20 cellular contexts compared by ENCODE assay signal in the genomic region with DNA sequence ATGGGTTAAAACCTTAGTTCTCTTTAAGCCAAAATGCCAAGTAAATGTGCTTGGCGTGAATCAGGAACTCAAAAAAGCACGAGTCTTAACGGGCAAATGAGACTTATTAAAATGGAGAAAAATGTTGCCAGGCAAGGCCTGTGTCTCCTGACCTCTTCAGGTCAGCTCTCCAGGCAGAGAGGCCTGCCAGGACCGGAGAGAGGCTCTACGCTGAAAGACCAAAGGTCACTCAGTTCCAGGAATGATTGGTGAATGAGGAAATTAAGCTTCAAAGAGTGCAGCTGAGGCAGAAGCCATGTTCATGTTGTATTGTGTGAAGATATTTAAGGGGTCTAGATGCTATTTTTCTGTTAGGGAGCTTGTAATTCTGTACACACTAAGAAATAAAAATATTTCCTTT.
DNase-seq lines count a peak whose midpoint lies in the region; ATAC-seq, FAIRE-seq and TF ChIP-seq lines count a peak whose summit lies in the region.
"Had no signal": no experiment of that assay in that cellular context is flagged by ENCODE, and none has a peak within 500 bp of the region (broad histone marks: within the 10 kb centered on the region; RNA-seq: fewer than 3 reads in every experiment).

No MANE protein-coding gene starts in this region.

- H2BK12ac ChIP-seq in neuronal stem cell (ENCODE audit: low read length) = no peak overlapping the region

- no peaks in the 10 kb centered on the region for H4K20me1 ChIP-seq in hepatocyte (ENCODE audit: insufficient read depth, poor library complexity, severe bottlenecking)

- H3K9me3 Mint-ChIP-seq in type B pancreatic cell = no peaks in the 10 kb centered on the region
- H3K9me3 Mint-ChIP-seq in endothelial cell (ENCODE audit: unreplicated experiment) = no peaks in the 10 kb centered on the region
- H3K9me3 Mint-ChIP-seq: activated CD4-positive, alpha-beta T cell treated with anti-CD3 and anti-CD28 coated beads, Interleukin-2, amount 10 ng/mL, durations not matched to agents 7 days and 5 days had no signal

- peak; percentile 20 for ATAC-seq in left ventricle myocardium superior
- ATAC-seq in activated CD4-positive, CD25-positive, alpha-beta regulatory T cell treated with anti-CD3 and anti-CD28 coated beads, Interleukin-2, amount 50 U/mL, for 24 hours = no peak
- ATAC-seq: foreskin keratinocyte had no signal

- H3K4me3 Mint-ChIP-seq in type B pancreatic cell (peak overlapping the region; percentile 54), endothelial cell (ENCODE audit: unreplicated experiment) (no peak overlapping the region)
- H3K4me3 Mint-ChIP-seq: activated CD4-positive, alpha-beta T cell treated with anti-CD3 and anti-CD28 coated beads, Interleukin-2, amount 10 ng/mL, durations not matched to agents 7 days and 5 days had no signal

- no peaks in the 10 kb centered on the region for H3K27me3 Mint-ChIP-seq in type B pancreatic cell
- peaks cover 1% of the 10 kb centered on the region for H3K27me3 Mint-ChIP-seq in endothelial cell (ENCODE audit: unreplicated experiment)

- H2BK120ac ChIP-seq in neuronal stem cell (ENCODE audit: low read depth, low read length) = no peak overlapping the region

- H3K79me1 ChIP-seq in neuronal stem cell (ENCODE audit: low read depth, low read length) = no peaks in the 10 kb centered on the region

- no peak overlapping the region for H3K4me3 ChIP-seq in hepatocyte
- no peak overlapping the region for H3K4me3 ChIP-seq in neuronal stem cell (ENCODE audit: low read length in 2 of 2)
- H3K4me3 ChIP-seq: adrenal gland, dorsolateral prefrontal cortex, skin epidermis had no signal

- H3K23ac ChIP-seq in neuronal stem cell (ENCODE audit: low read depth, low read length, poor library complexity) = no peak overlapping the region

- H3K36me3 Mint-ChIP-seq in type B pancreatic cell (no peaks in the 10 kb centered on the region), endothelial cell (ENCODE audit: low read depth, unreplicated experiment) (no peaks in the 10 kb centered on the region)

- H3K14ac ChIP-seq in neuronal stem cell (ENCODE audit: low read length) = no peak overlapping the region

- H3K4me2 ChIP-seq in hepatocyte (no peak overlapping the region), neuronal stem cell (ENCODE audit: insufficient read depth, low read length, poor library complexity, severe bottlenecking) (no peak overlapping the region)

- H3K27me3 ChIP-seq in hepatocyte (no peaks in the 10 kb centered on the region), neuronal stem cell (ENCODE audit: control insufficient read depth in 3 of 3, insufficient read depth in 3 of 3, low read depth in 1 of 3, low read length in 3 of 3) (no peaks in the 10 kb centered on the region)
- H3K27me3 ChIP-seq: adrenal gland, foreskin keratinocyte had no signal

- no peaks in the 10 kb centered on the region for H3K36me3 ChIP-seq in hepatocyte (replicated peaks; ENCODE audit: insufficient read depth, low read depth)
- H3K36me3 ChIP-seq in neuronal stem cell (replicated peaks in 1 of 2; ENCODE audit: control insufficient read depth in 2 of 2, insufficient read depth in 2 of 2, low read length in 2 of 2) = no peaks in the 10 kb centered on the region
- H3K36me3 ChIP-seq: adrenal gland had no signal

- intact Hi-C loops in left ventricle myocardium superior (cut with micrococcal nuclease) = no loop called here
- intact Hi-C loops in cardiac septum (cut with DNase I) = no loop called here

- H3K4me1 Mint-ChIP-seq in type B pancreatic cell (ENCODE audit: unreplicated experiment) (peaks cover 38% of the 10 kb centered on the region), endothelial cell (ENCODE audit: unreplicated experiment) (peaks cover 11% of the 10 kb centered on the region)
- H3K4me1 Mint-ChIP-seq: activated CD4-positive, alpha-beta T cell treated with anti-CD3 and anti-CD28 coated beads, Interleukin-2, amount 10 ng/mL, durations not matched to agents 7 days and 5 days had no signal

- no peak for TF ChIP-seq POLR2A in GM12891 (IDR thresholded peaks at IDR 0.05; ENCODE audit: low read depth, low read length)

- no peak overlapping the region for H3K9ac ChIP-seq in neuronal stem cell (ENCODE audit: low read depth, low read length, poor library complexity)

- H3K27ac ChIP-seq in hepatocyte = peak overlapping the region; percentile 21
- H3K27ac ChIP-seq in neuronal stem cell (replicated peaks; ENCODE audit: low read length) = no peak overlapping the region
- H3K27ac ChIP-seq: adrenal gland, dorsolateral prefrontal cortex, foreskin keratinocyte had no signal

- no peak overlapping the region for H3K4ac ChIP-seq in neuronal stem cell (ENCODE audit: low read length)

- FAIRE-seq in GM12891 (lab: Jason Lieb, UNC) = no peak
- FAIRE-seq: TTC549 had no signal

- H4K91ac ChIP-seq in neuronal stem cell (ENCODE audit: low read depth, low read length, poor library complexity) = no peak overlapping the region

- 31% methylated on average over 5 of the region's 5 CpGs for WGBS in hepatocyte (ENCODE audit: low lambda C conversion rate, missing lambda C conversion rate)
- WGBS in neuronal stem cell (ENCODE audit: extremely low coverage in 2 of 2, insufficient read length in 2 of 2, insufficient replicate concordance in 1 of 2), 2 donors = no CpG with 5 or more reads among the region's 5 CpGs

- no peak for TF ChIP-seq CTCF in hepatocyte (IDR thresholded peaks at IDR 0.05; ENCODE audit: poor library complexity)
- TF ChIP-seq CTCF in type B pancreatic cell (conservative IDR thresholded peaks at IDR 0.05) = no peak
- no peak for TF ChIP-seq CTCF in endothelial cell (IDR thresholded peaks at IDR 0.05; ENCODE audit: unreplicated experiment)

- H2AK5ac ChIP-seq in neuronal stem cell (ENCODE audit: low read depth, low read length) = no peak overlapping the region

- no peaks in the 10 kb centered on the region for H3K9me2 ChIP-seq in hepatocyte (replicated peaks; ENCODE audit: insufficient read depth)

- H3K4me1 ChIP-seq in hepatocyte (ENCODE audit: insufficient read depth) (peaks cover 10% of the 10 kb centered on the region), neuronal stem cell (ENCODE audit: control insufficient read depth in 2 of 2, insufficient read depth in 1 of 2, low read depth in 1 of 2, low read length in 2 of 2) (peaks cover 8 to 29% of the 10 kb centered on the region in 2 donors)
- H3K4me1 ChIP-seq: adrenal gland had no signal

- H3K79me2 ChIP-seq in hepatocyte = no peaks in the 10 kb centered on the region

- H2AFZ ChIP-seq in hepatocyte = no peak overlapping the region
- peak overlapping the region; percentile 71 for H2AFZ ChIP-seq in neuronal stem cell (ENCODE audit: low read length)

- DNase-seq in left ventricle myocardium superior (peak; percentile 29), cardiac septum (ENCODE audit: low spot score) (no peak), hepatocyte (ENCODE audit: low spot score) (peak; percentile 50), neuronal stem cell (ENCODE audit: low spot score) (no peak), type B pancreatic cell (ENCODE audit: extremely low spot score, unreplicated experiment) (no peak), GM12891 (ENCODE audit: insufficient read length, low spot score) (no peak), endothelial cell (ENCODE audit: low spot score) (no peak)
- DNase-seq: activated CD4-positive, alpha-beta T cell treated with anti-CD3 and anti-CD28 coated beads, Interleukin-2, amount 10 ng/mL, durations not matched to agents 7 days and 5 days; C1 segment of cervical spinal cord; dorsolateral prefrontal cortex; foreskin keratinocyte; KBM-7; NCI-H2029; NCI-H526; stimulated activated CD4-positive, alpha-beta T cell treated with anti-CD3 and anti-CD28 coated beads, Interleukin-2, amount 100 ng/mL, for 48 hours; SW 1271 had no signal

- no peak overlapping the region for H3K18ac ChIP-seq in neuronal stem cell (ENCODE audit: low read length)

- H3K27ac Mint-ChIP-seq in type B pancreatic cell (no peak overlapping the region), endothelial cell (ENCODE audit: unreplicated experiment) (no peak overlapping the region)
- H3K27ac Mint-ChIP-seq: activated CD4-positive, alpha-beta T cell treated with anti-CD3 and anti-CD28 coated beads, Interleukin-2, amount 10 ng/mL, durations not matched to agents 7 days and 5 days had no signal

- H4K8ac ChIP-seq in neuronal stem cell (ENCODE audit: low read depth, low read length) = no peak overlapping the region

- no peaks in the 10 kb centered on the region for H3K9me3 ChIP-seq in hepatocyte (ENCODE audit: low read depth)
- H3K9me3 ChIP-seq in neuronal stem cell (replicated peaks in 1 of 2; ENCODE audit: control insufficient read depth in 2 of 2, insufficient read depth in 1 of 2, low read depth in 1 of 2, low read length in 2 of 2) = no peaks in the 10 kb centered on the region
- H3K9me3 ChIP-seq: adrenal gland had no signal

- no peak overlapping the region for H2BK5ac ChIP-seq in neuronal stem cell (ENCODE audit: low read length)

- H2BK15ac ChIP-seq in neuronal stem cell (ENCODE audit: low read length) = no peak overlapping the region

TF ChIP-seq in GM12891, 5 proteins besides CTCF, POLR2A, EP300 and RAD21:
- TF ChIP-seq TAF1 (IDR thresholded peaks at IDR 0.05; ENCODE audit: low read depth, low read length) = no peak
- no peak for TF ChIP-seq POU2F2 (IDR thresholded peaks at IDR 0.05; ENCODE audit: low read depth, low read length)
- no peak for TF ChIP-seq SPI1 (IDR thresholded peaks at IDR 0.05; ENCODE audit: low read depth, low read length)
- no peak for TF ChIP-seq PAX5 (IDR thresholded peaks at IDR 0.05; ENCODE audit: insufficient read depth, low read length, severe bottlenecking)
- no peak for TF ChIP-seq POLR2AphosphoS5 (IDR thresholded peaks at IDR 0.05; ENCODE audit: low read depth, low read length)

Comparison
In these comparisons a context has a peak if more than half of its experiments do, and no peak if none do; other contexts are left out.
1. DNase-seq: peak in left ventricle myocardium superior (single experiment) and hepatocyte (single experiment); none in cardiac septum (single experiment), neuronal stem cell (single experiment), type B pancreatic cell (single experiment), GM12891 (single experiment) and endothelial cell (single experiment).